ENCODE assay signal across 8 cellular contexts in genomic region chr12:7970475-7971252, GRCh38. TPM values are rescaled to one million over a fixed set of nuclear protein-coding genes. Genes with fewer than 3 reads are reported as not detected.
DNase-seq lines count a peak whose midpoint lies in the region; FAIRE-seq and TF ChIP-seq lines count a peak whose summit lies in the region.

No MANE protein-coding gene starts in this region.

- POLR2A ChIA-PET in GM10248 (lab: Yijun Ruan, JAX): interaction anchor here (0.8 to 1.3 kb wide), 2 partner anchors 35 to 39 kb away, joined by 3 to 8 read pairs; partner anchors contain the start of gene SLC2A3
- POLR2A ChIA-PET in HEK293T (lab: Yijun Ruan, JAX): interaction anchor here (0.7 to 3.4 kb wide), 10 partner anchors 10 to 108 kb away, joined by 3 to 19 read pairs (median 4); partner anchors contain the start of gene SLC2A3

- CTCF ChIA-PET in GM10248 (lab: Yijun Ruan, JAX) (interaction anchor here (1.0 to 2.7 kb wide), 4 partner anchors 10 to 37 kb away, joined by 4 to 20 read pairs (median 10); partner anchors contain the start of gene SLC2A3), HEK293T (lab: Yijun Ruan, JAX) (interaction anchor here (0.7 to 2.0 kb wide), 3 partner anchors 23 to 67 kb away, joined by 3 to 10 read pairs (median 8); no protein-coding TSS in a partner anchor)

- H3K4me3 ChIP-seq in astrocyte (ENCODE audit: insufficient read depth, low read depth, low read length) (peak overlapping the region; percentile 66), hepatocyte (peak overlapping the region; percentile 8), retinal pigment epithelial cell (ENCODE audit: low read length) (peak overlapping the region; percentile 54)

- H3K27ac Mint-ChIP-seq in T-helper 2 cell treated with Interferon-gamma antibody and Interleukin-4, amounts not matched to agents 5 μg/mL and 100 μg/mL, for 36 hours: peak overlapping the region; percentile 99
- H3K27ac Mint-ChIP-seq in astrocyte (ENCODE audit: unreplicated experiment): peak overlapping the region; percentile 93

- H3K9ac ChIP-seq in astrocyte (ENCODE audit: low read length): peak overlapping the region; percentile 74

- H2AFZ ChIP-seq in astrocyte (ENCODE audit: low read depth, low read length): peak overlapping the region; percentile 57
- H2AFZ ChIP-seq in hepatocyte: peak overlapping the region; percentile 22

- H3K9me3 ChIP-seq in astrocyte (ENCODE audit: insufficient read depth, low read depth, low read length) (no peaks in the 10 kb centered on the region), hepatocyte (ENCODE audit: low read depth) (no peaks in the 10 kb centered on the region)

- DNase-seq in GM10248 (ENCODE audit: extremely low spot score) (peak; percentile 87), HEK293T (ENCODE audit: extremely low spot score) (peak; percentile 88), NCI-H1048 (lab: John Stamatoyannopoulos, UW) (peak; percentile 56), astrocyte (ENCODE audit: low read depth) (peak; percentile 84), hepatocyte (ENCODE audit: low spot score) (peak; percentile 96), retinal pigment epithelial cell (ENCODE audit: low read depth) (peak; percentile 46), RKO (ENCODE audit: low spot score) (no peak)
- peak; percentile 89 for DNase-seq in T-helper 2 cell treated with Interferon-gamma antibody and Interleukin-4, amounts not matched to agents 5 μg/mL and 100 μg/mL, for 36 hours (ENCODE audit: low spot score)

- H3K79me2 ChIP-seq in astrocyte (ENCODE audit: insufficient read depth, low read length) (no peaks in the 10 kb centered on the region), hepatocyte (no peaks in the 10 kb centered on the region)

- peaks cover 23% of the 10 kb centered on the region for H3K36me3 Mint-ChIP-seq in T-helper 2 cell treated with Interferon-gamma antibody and Interleukin-4, amounts not matched to agents 5 μg/mL and 100 μg/mL, for 36 hours (ENCODE audit: low read depth)
- H3K36me3 Mint-ChIP-seq in astrocyte (ENCODE audit: low read depth, unreplicated experiment): peaks cover 1% of the 10 kb centered on the region

- no peaks in the 10 kb centered on the region for H3K27me3 Mint-ChIP-seq in T-helper 2 cell treated with Interferon-gamma antibody and Interleukin-4, amounts not matched to agents 5 μg/mL and 100 μg/mL, for 36 hours (ENCODE audit: low read depth)
- no peaks in the 10 kb centered on the region for H3K27me3 Mint-ChIP-seq in astrocyte (ENCODE audit: low read depth, unreplicated experiment)

- H3K4me2 ChIP-seq in astrocyte (ENCODE audit: low read length): peak overlapping the region; percentile 83
- H3K4me2 ChIP-seq in hepatocyte: peak overlapping the region; percentile 68

- peak overlapping the region; percentile 75 for H3K27ac ChIP-seq in astrocyte (ENCODE audit: low read depth, low read length)
- peak overlapping the region; percentile 79 for H3K27ac ChIP-seq in hepatocyte

- H3K36me3 ChIP-seq in astrocyte (ENCODE audit: insufficient read depth, low read length): no peaks in the 10 kb centered on the region
- H3K36me3 ChIP-seq in hepatocyte (replicated peaks; ENCODE audit: insufficient read depth, low read depth): no peaks in the 10 kb centered on the region

- H3K4me1 Mint-ChIP-seq in T-helper 2 cell treated with Interferon-gamma antibody and Interleukin-4, amounts not matched to agents 5 μg/mL and 100 μg/mL, for 36 hours (ENCODE audit: low read depth): peaks cover 33% of the 10 kb centered on the region
- H3K4me1 Mint-ChIP-seq in astrocyte (ENCODE audit: low read depth, unreplicated experiment): peaks cover 9% of the 10 kb centered on the region

- peak overlapping the region; percentile 83 for H3K4me3 Mint-ChIP-seq in T-helper 2 cell treated with Interferon-gamma antibody and Interleukin-4, amounts not matched to agents 5 μg/mL and 100 μg/mL, for 36 hours
- H3K4me3 Mint-ChIP-seq in astrocyte (ENCODE audit: unreplicated experiment): peak overlapping the region; percentile 79

- H3K9me2 ChIP-seq in hepatocyte (replicated peaks; ENCODE audit: insufficient read depth): no peaks in the 10 kb centered on the region

- H4K20me1 ChIP-seq in astrocyte (ENCODE audit: insufficient read depth, low read length) (no peaks in the 10 kb centered on the region), hepatocyte (ENCODE audit: insufficient read depth, poor library complexity, severe bottlenecking) (no peaks in the 10 kb centered on the region)

- no peaks in the 10 kb centered on the region for H3K9me3 Mint-ChIP-seq in T-helper 2 cell treated with Interferon-gamma antibody and Interleukin-4, amounts not matched to agents 5 μg/mL and 100 μg/mL, for 36 hours
- H3K9me3 Mint-ChIP-seq in astrocyte (ENCODE audit: unreplicated experiment): no peaks in the 10 kb centered on the region

- H3K4me1 ChIP-seq in astrocyte (ENCODE audit: insufficient read depth, low read length) (peaks cover 9% of the 10 kb centered on the region), hepatocyte (ENCODE audit: insufficient read depth) (no peaks in the 10 kb centered on the region)

- H3K27me3 ChIP-seq in astrocyte (ENCODE audit: insufficient read depth, low read length) (no peaks in the 10 kb centered on the region), hepatocyte (no peaks in the 10 kb centered on the region)

- TF ChIP-seq CTCF in GM10248 (IDR thresholded peaks at IDR 0.05; ENCODE audit: control extremely low read depth, extremely low read depth, low read depth, missing control alignments) (no peak), astrocyte (IDR thresholded peaks at IDR 0.05; ENCODE audit: insufficient read depth, low read depth, low read length) (no peak), hepatocyte (IDR thresholded peaks at IDR 0.05; ENCODE audit: poor library complexity) (no peak), retinal pigment epithelial cell (conservative IDR thresholded peaks at IDR 0.05; ENCODE audit: low read depth, low read length) (no peak)

- FAIRE-seq in astrocyte (lab: Jason Lieb, UNC): no peak

- 1% methylated on average over 44 of the region's 49 CpGs for WGBS in hepatocyte (ENCODE audit: low lambda C conversion rate, missing lambda C conversion rate)

TF ChIP-seq in HEK293T, 16 proteins besides CTCF, POLR2A, EP300 and RAD21:
- TF ChIP-seq FOXA1 (IDR thresholded peaks at IDR 0.05) (no peak), FOXM1 (IDR thresholded peaks at IDR 0.05; ENCODE audit: borderline replicate concordance) (no peak), CTBP1 (IDR thresholded peaks at IDR 0.05; ENCODE audit: borderline replicate concordance) (0 out of 2 replicates have a peak, but pooled peaks have one; percentile 39), ZNF384 (IDR thresholded peaks at IDR 0.05) (no peak), LEF1 (IDR thresholded peaks at IDR 0.05; ENCODE audit: borderline replicate concordance) (no peak), L3MBTL2 (conservative IDR thresholded peaks at IDR 0.05) (peak; percentile 91), SP1 (IDR thresholded peaks at IDR 0.05) (no peak), TARDBP (IDR thresholded peaks at IDR 0.05) (no peak), BHLHE40 (IDR thresholded peaks at IDR 0.05; ENCODE audit: borderline replicate concordance) (no peak), HDGF (IDR thresholded peaks at IDR 0.05; ENCODE audit: borderline replicate concordance) (no peak), NFRKB (IDR thresholded peaks at IDR 0.05) (no peak), ARNT (IDR thresholded peaks at IDR 0.05) (peak; percentile 95), SUZ12 (IDR thresholded peaks at IDR 0.05) (no peak), FOXK2 (IDR thresholded peaks at IDR 0.05) (no peak), ELF4 (IDR thresholded peaks at IDR 0.05) (no peak)
- TF ChIP-seq, protein P1, sequence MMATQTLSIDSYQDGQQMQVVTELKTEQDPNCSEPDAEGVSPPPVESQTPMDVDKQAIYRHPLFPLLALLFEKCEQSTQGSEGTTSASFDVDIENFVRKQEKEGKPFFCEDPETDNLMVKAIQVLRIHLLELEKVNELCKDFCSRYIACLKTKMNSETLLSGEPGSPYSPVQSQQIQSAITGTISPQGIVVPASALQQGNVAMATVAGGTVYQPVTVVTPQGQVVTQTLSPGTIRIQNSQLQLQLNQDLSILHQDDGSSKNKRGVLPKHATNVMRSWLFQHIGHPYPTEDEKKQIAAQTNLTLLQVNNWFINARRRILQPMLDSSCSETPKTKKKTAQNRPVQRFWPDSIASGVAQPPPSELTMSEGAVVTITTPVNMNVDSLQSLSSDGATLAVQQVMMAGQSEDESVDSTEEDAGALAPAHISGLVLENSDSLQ (IDR thresholded peaks at IDR 0.05): peak; percentile 90

RNA-seq across cellular contexts. Expression of gene SLC2A3, which starts 34.7 kb away (rescaled TPM):
- total RNA-seq in astrocyte (178 and 389 TPM in 2 replicates), hepatocyte (76.3 and 98.2 TPM in 2 replicates)
- polyA plus RNA-seq in hepatocyte: 65.3 and 111 TPM in 2 replicates

Comparison
In these comparisons a context has a peak if more than half of its experiments do, and no peak if none do; other contexts are left out.
1. H3K4me3 ChIP-seq: peak in every context shown above with its lines; median percentile 66 in astrocyte; 54 in retinal pigment epithelial cell; 8 in hepatocyte.